Comparison of ENCODE assay signal across 8 cellular contexts in genomic region chr14:93332032-93332852, GRCh38.
DNase-seq lines count a peak whose midpoint lies in the region; ATAC-seq and TF ChIP-seq lines count a peak whose summit lies in the region.

No MANE protein-coding gene starts in this region.

- peak; percentile 46 for ATAC-seq in DND-41 (ENCODE audit: insufficient read depth, low read depth)
- peak; percentile 59 for ATAC-seq in GM19397 (IDR thresholded peaks at IDR 0.05; ENCODE audit: unreplicated experiment)
- peak; percentile 49 for ATAC-seq in HG03457 (IDR thresholded peaks at IDR 0.05; ENCODE audit: unreplicated experiment)

- peak overlapping the region; percentile 70 for H3K27ac ChIP-seq in DND-41 (ENCODE audit: low read length)
- peak overlapping the region; percentile 64 for H3K27ac ChIP-seq in SU-DHL-6 (ENCODE audit: low read depth, low read length)

- no peaks in the 10 kb centered on the region for H3K9me2 ChIP-seq in SU-DHL-6 (replicated peaks; ENCODE audit: insufficient read depth, low read length)

- H3K4me3 ChIP-seq in DND-41 (ENCODE audit: low read depth in 1 of 2, low read length in 2 of 2) (peak overlapping the region; percentile 81 to 94), SU-DHL-6 (ENCODE audit: insufficient read depth, low read length, poor library complexity, severe bottlenecking) (peak overlapping the region; percentile 89)

- peak overlapping the region; percentile 71 for H3K9ac ChIP-seq in DND-41 (ENCODE audit: low read depth, low read length)
- H3K9ac ChIP-seq in SU-DHL-6 (ENCODE audit: low read length): peak overlapping the region; percentile 94

- peaks cover 6% of the 10 kb centered on the region for H3K9me3 ChIP-seq in DND-41 (ENCODE audit: insufficient read depth, low read length, severe bottlenecking)
- peaks cover 6% of the 10 kb centered on the region; the same call in 1 of the 2 replicates for H3K9me3 ChIP-seq in SU-DHL-6 (ENCODE audit: insufficient read depth, low read length)

- H3K4me2 ChIP-seq in DND-41 (ENCODE audit: insufficient read depth, low read length): peak overlapping the region; percentile 87
- peak overlapping the region; percentile 87 for H3K4me2 ChIP-seq in SU-DHL-6 (ENCODE audit: low read depth, low read length, poor library complexity, severe bottlenecking)

- H3K27me3 ChIP-seq in DND-41 (ENCODE audit: insufficient read depth, low read length, poor library complexity): no peaks in the 10 kb centered on the region
- no peaks in the 10 kb centered on the region for H3K27me3 ChIP-seq in SU-DHL-6 (ENCODE audit: low read length)

- DNase-seq in DND-41 (peak; percentile 45), cerebellar cortex (ENCODE audit: low spot score) (peak; percentile 40), kidney tubule cell (ENCODE audit: low spot score) (peak; percentile 66), OCI-M2 (lab: John Stamatoyannopoulos, UW; ENCODE audit: unreplicated experiment) (no peak)
- peak; percentile 46 for DNase-seq in stimulated activated CD4-positive, alpha-beta T cell treated with anti-CD3 and anti-CD28 coated beads, Interleukin-2, amount 100 ng/mL, for 24 hours

- H3K79me2 ChIP-seq in DND-41 (ENCODE audit: insufficient read depth, low read length): peaks cover 55% of the 10 kb centered on the region
- peaks cover 66% of the 10 kb centered on the region for H3K79me2 ChIP-seq in SU-DHL-6 (ENCODE audit: insufficient read depth, low read length)

- H4K20me1 ChIP-seq in DND-41 (ENCODE audit: insufficient read depth, low read length) (peaks cover 8% of the 10 kb centered on the region; the same call in 1 of the 2 replicates), SU-DHL-6 (ENCODE audit: low read depth, low read length) (peaks cover 12% of the 10 kb centered on the region; the same call in 1 of the 2 replicates)

- H2AFZ ChIP-seq in DND-41 (ENCODE audit: low read depth, low read length) (peak overlapping the region; percentile 79), SU-DHL-6 (ENCODE audit: low read depth, low read length, severe bottlenecking) (peak overlapping the region; percentile 82)

- TF ChIP-seq CTCF in DND-41 (IDR thresholded peaks at IDR 0.05; ENCODE audit: borderline replicate concordance, extremely low read depth, low read length, poor library complexity, severe bottlenecking) (no peak), SU-DHL-6 (IDR thresholded peaks at IDR 0.05; ENCODE audit: insufficient read depth, low read length, poor library complexity, severe bottlenecking) (no peak)

- H3K4me1 ChIP-seq in DND-41 (ENCODE audit: insufficient read depth, low read length): peaks cover 40% of the 10 kb centered on the region

- H3K36me3 ChIP-seq in DND-41 (ENCODE audit: insufficient read depth, low read length): no peaks in the 10 kb centered on the region; the same call in 1 of the 2 replicates
- no peaks in the 10 kb centered on the region for H3K36me3 ChIP-seq in SU-DHL-6 (ENCODE audit: low read length)

- H3F3A ChIP-seq in SU-DHL-6 (ENCODE audit: insufficient read depth): no peaks in the 10 kb centered on the region
